ENCODE assay signal across 12 cellular contexts in genomic region chr15:39230917-39231285, GRCh38.
DNase-seq lines count a peak whose midpoint lies in the region; ATAC-seq and TF ChIP-seq lines count a peak whose summit lies in the region.
"Had no signal": no experiment of that assay in that cellular context is flagged by ENCODE, and none has a peak within 500 bp of the region (broad histone marks: within the 10 kb centered on the region; RNA-seq: fewer than 3 reads in every experiment).

No MANE protein-coding gene starts in this region.

- no peaks in the 10 kb centered on the region for H3K36me3 Mint-ChIP-seq in brain
- H3K36me3 Mint-ChIP-seq: IgD-negative memory B cell had no signal

- H3K4me1 ChIP-seq in HUES64 (ENCODE audit: insufficient read depth, low read length) (peaks cover 16% of the 10 kb centered on the region), iPS-20b (ENCODE audit: insufficient read depth, low read length) (peaks cover 9% of the 10 kb centered on the region), smooth muscle cell (ENCODE audit: low read depth) (peaks cover 7% of the 10 kb centered on the region), psoas muscle (no peaks in the 10 kb centered on the region)

- H3K4me1 Mint-ChIP-seq in brain, result peaks cover 14% of the 10 kb centered on the region
- H3K4me1 Mint-ChIP-seq: IgD-negative memory B cell had no signal

- WGBS in HUES64, result 91% methylated on average over 1 of the region's 1 CpG
- 96% methylated on average over 1 of the region's 1 CpG for WGBS in smooth muscle cell (ENCODE audit: low lambda C conversion rate)
- WGBS in psoas muscle, 3 donors, result 73 to 88% (median 77%) methylated on average over 1 of the region's 1 CpG

- peak overlapping the region in 3 of 5 experiments; percentile 12 to 49 (median 18) for H3K27ac Mint-ChIP-seq in brain
- H3K27ac Mint-ChIP-seq: IgD-negative memory B cell had no signal

- DNase-seq in smooth muscle cell (lab: John Stamatoyannopoulos, UW; ENCODE audit: unreplicated experiment), result no peak
- DNase-seq in psoas muscle, result no peak
- DNase-seq in GM19238 (ENCODE audit: insufficient read length, low spot score), result no peak
- DNase-seq: GF-D8, NCI-H1694 treated with DMSO at 0.1 percent for 48 hours had no signal

- H3K27me3 Mint-ChIP-seq in brain, result peaks cover 4% of the 10 kb centered on the region
- H3K27me3 Mint-ChIP-seq: IgD-negative memory B cell had no signal

- no peaks in the 10 kb centered on the region for H4K20me1 ChIP-seq in smooth muscle cell (ENCODE audit: low read depth)
- H4K20me1 ChIP-seq: BLaER1 treated with 17β-estradiol and CSF1 and Interleukin-3, amounts not matched to agents 10 nM and 100 nM had no signal

- no peak for ATAC-seq in HG02798 (IDR thresholded peaks at IDR 0.05; ENCODE audit: poor library complexity, unreplicated experiment)
- ATAC-seq in psoas muscle, result no peak
- ATAC-seq: Right ventricle myocardium inferior had no signal

- H2AFZ ChIP-seq in smooth muscle cell (ENCODE audit: low read depth), result peak overlapping the region; percentile 67

- H3K4me3 ChIP-seq in HUES64 (ENCODE audit: low read length) (no peak overlapping the region), iPS-20b (ENCODE audit: low read length) (peak overlapping the region; percentile 5; the same call in 1 of the 2 replicates), smooth muscle cell (no peak overlapping the region), psoas muscle (no peak overlapping the region)
- H3K4me3 ChIP-seq: BLaER1 treated with 17β-estradiol and CSF1 and Interleukin-3, amounts not matched to agents 10 nM and 100 nM had no signal

- no peak for TF ChIP-seq CTCF in brain (conservative IDR thresholded peaks at IDR 0.05)
- no peak for TF ChIP-seq CTCF in smooth muscle cell (IDR thresholded peaks at IDR 0.05; ENCODE audit: borderline replicate concordance, insufficient read depth, poor library complexity, severe bottlenecking)
- TF ChIP-seq CTCF in psoas muscle (IDR thresholded peaks at IDR 0.05), result no peak

- no peak overlapping the region for H3K4me3 Mint-ChIP-seq in brain
- H3K4me3 Mint-ChIP-seq: IgD-negative memory B cell had no signal

- H3K4me2 ChIP-seq in smooth muscle cell, result no peak overlapping the region
- H3K4me2 ChIP-seq: BLaER1 treated with 17β-estradiol and CSF1 and Interleukin-3, amounts not matched to agents 10 nM and 100 nM had no signal

- H3K9me3 ChIP-seq in HUES64 (ENCODE audit: insufficient read depth, low read depth, low read length) (no peaks in the 10 kb centered on the region), iPS-20b (ENCODE audit: insufficient read depth, low read depth, low read length) (no peaks in the 10 kb centered on the region), smooth muscle cell (replicated peaks; ENCODE audit: low read depth) (no peaks in the 10 kb centered on the region), psoas muscle (no peaks in the 10 kb centered on the region)

- H3F3A ChIP-seq in smooth muscle cell (ENCODE audit: low read depth), result peaks cover 26% of the 10 kb centered on the region

- intact Hi-C loops in psoas muscle (cut with DNase I), result no loop called here

- peaks cover 0 to 3% (median 0%) of the 10 kb centered on the region in 5 experiments for H3K9me3 Mint-ChIP-seq in brain

- no peaks in the 10 kb centered on the region for H3K79me2 ChIP-seq in smooth muscle cell (ENCODE audit: low read depth)

- H3K27me3 ChIP-seq in HUES64 (ENCODE audit: insufficient read depth, low read length) (no peaks in the 10 kb centered on the region), iPS-20b (ENCODE audit: insufficient read depth, low read length) (no peaks in the 10 kb centered on the region), smooth muscle cell (ENCODE audit: low read depth) (no peaks in the 10 kb centered on the region), psoas muscle (ENCODE audit: insufficient read depth in 3 of 3, low read length in 2 of 3) (no peaks in the 10 kb centered on the region)
- H3K27me3 ChIP-seq: BLaER1 treated with 17β-estradiol and CSF1 and Interleukin-3, amounts not matched to agents 10 nM and 100 nM had no signal

- H3K9ac ChIP-seq in HUES64 (ENCODE audit: low read depth, low read length) (no peak overlapping the region), iPS-20b (ENCODE audit: low read depth, low read length) (no peak overlapping the region), smooth muscle cell (ENCODE audit: low read depth) (no peak overlapping the region)
- H3K9ac ChIP-seq: BLaER1 treated with 17β-estradiol and CSF1 and Interleukin-3, amounts not matched to agents 10 nM and 100 nM had no signal

- H3K36me3 ChIP-seq in HUES64 (ENCODE audit: insufficient read depth, low read length), result no peaks in the 10 kb centered on the region
- no peaks in the 10 kb centered on the region for H3K36me3 ChIP-seq in iPS-20b (ENCODE audit: insufficient read depth, low read depth, low read length)
- no peaks in the 10 kb centered on the region for H3K36me3 ChIP-seq in smooth muscle cell (ENCODE audit: low read depth)
- H3K36me3 ChIP-seq in psoas muscle (ENCODE audit: insufficient read depth in 1 of 2, low read depth in 1 of 2), result no peaks in the 10 kb centered on the region
- H3K36me3 ChIP-seq: BLaER1 treated with 17β-estradiol and CSF1 and Interleukin-3, amounts not matched to agents 10 nM and 100 nM had no signal

- H3K27ac ChIP-seq in HUES64 (ENCODE audit: low read depth, low read length) (peak overlapping the region; percentile 27; the same call in 1 of the 2 replicates), iPS-20b (ENCODE audit: low read length) (peak overlapping the region; percentile 64), smooth muscle cell (ENCODE audit: low read depth) (peak overlapping the region; percentile 89), psoas muscle (no peak overlapping the region)
- H3K27ac ChIP-seq: BLaER1 treated with 17β-estradiol and CSF1 and Interleukin-3, amounts not matched to agents 10 nM and 100 nM had no signal
